In the genomic region with DNA sequence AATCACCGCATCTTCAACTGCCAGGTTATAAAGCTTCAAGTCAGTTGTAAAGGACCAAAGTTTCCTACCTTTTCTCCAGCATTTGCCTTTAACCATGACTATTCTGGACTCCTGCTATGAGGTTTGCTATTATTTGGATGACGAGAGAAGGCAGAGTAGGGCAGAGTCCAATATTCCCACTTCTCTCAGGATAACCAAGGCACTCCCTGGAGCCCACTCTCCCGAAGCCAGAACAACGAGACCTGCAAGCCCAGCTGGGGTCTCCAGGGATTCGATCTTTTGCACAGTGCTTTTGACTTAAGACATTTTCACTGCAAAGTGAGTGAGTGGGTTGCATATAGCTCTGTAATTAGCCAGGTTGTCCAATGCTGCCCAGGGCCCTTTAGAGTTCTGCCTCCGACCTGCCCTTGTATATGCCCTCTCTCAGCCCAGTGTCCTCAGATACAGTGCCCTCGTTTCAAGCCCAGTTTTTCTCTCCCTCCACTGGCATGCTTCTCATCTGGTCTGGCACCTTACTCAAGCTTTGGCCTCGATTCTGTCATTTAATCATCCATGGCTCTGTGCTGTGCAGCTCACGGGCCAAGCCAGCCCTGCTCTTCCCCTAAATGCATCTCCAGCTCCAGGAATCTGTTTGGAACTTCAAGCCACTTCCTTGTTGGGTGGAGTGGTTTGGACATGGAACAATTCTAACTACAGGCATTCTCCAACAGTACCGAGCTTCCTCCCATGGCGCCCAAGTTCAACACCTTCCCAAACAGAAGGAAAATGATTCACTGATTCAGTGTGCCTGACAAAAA, we compare ENCODE assay signal across 17 cellular contexts.
"Had no signal": no experiment of that assay in that cellular context is flagged by ENCODE, and none has a peak within 500 bp of the region (broad histone marks: within the 10 kb centered on the region; RNA-seq: fewer than 3 reads in every experiment).

No MANE protein-coding gene starts in this region.

- H3K27ac ChIP-seq: cardiac muscle cell, lower lobe of right lung, neutrophil, pancreas had no signal

- H3K4me2 ChIP-seq: smooth muscle cell had no signal

- ATAC-seq: activated naive CD4-positive, alpha-beta T cell treated with anti-CD3 and anti-CD28 coated beads, Interleukin-2, amount 50 U/mL, for 72 hours; activated T-cell treated with anti-CD3 and anti-CD28 coated beads, Interleukin-2, amount 50 U/mL, for 72 hours; effector memory CD8-positive, alpha-beta T cell; lower lobe of right lung; natural killer cell; stimulated activated naive CD8-positive, alpha-beta T cell treated with anti-CD3 and anti-CD28 coated beads, Interleukin-15, amount 100 ng/mL, for 72 hours had no signal

- H3K4me3 ChIP-seq: cardiac muscle cell, lower lobe of right lung, pancreas, smooth muscle cell had no signal

- DNase-seq: activated CD4-positive, alpha-beta T cell treated with anti-CD3 and anti-CD28 coated beads, Interleukin-2, amount 50 U/mL, for 4 hours; activated effector memory CD4-positive, alpha-beta T cell treated with anti-CD3 and anti-CD28 coated beads, Interleukin-2, amount 50 U/mL, for 16 hours; activated T-cell treated with anti-CD3 and anti-CD28 coated beads, Interleukin-2, amount 50 U/mL, for 72 hours; amniotic stem cell; effector memory CD8-positive, alpha-beta T cell; foreskin melanocyte; lower lobe of right lung; natural killer cell; pancreas; stimulated activated CD4-positive, alpha-beta T cell treated with anti-CD3 and anti-CD28 coated beads, Interleukin-4, amount 100 ng/mL, for 1 hour; stimulated activated naive CD8-positive, alpha-beta T cell treated with anti-CD3 and anti-CD28 coated beads, Interleukin-15, amount 100 ng/mL, for 72 hours had no signal

- H3K9me3 ChIP-seq: lower lobe of right lung, neutrophil, pancreas had no signal

- H3K36me3 ChIP-seq: cardiac muscle cell, lower lobe of right lung, neutrophil, pancreas had no signal

- H3K4me1 ChIP-seq: lower lobe of right lung, pancreas had no signal

- H3K4me3 Mint-ChIP-seq: activated T-cell treated with anti-CD3 and anti-CD28 coated beads, Interleukin-2, amount 50 U/mL, for 72 hours; effector memory CD8-positive, alpha-beta T cell; natural killer cell; stimulated activated naive CD8-positive, alpha-beta T cell treated with anti-CD3 and anti-CD28 coated beads, Interleukin-15, amount 100 ng/mL, for 72 hours; T-helper 2 cell treated with Interferon-gamma antibody and Interleukin-4, amounts not matched to agents 5 μg/mL and 100 μg/mL, for 36 hours had no signal

- FAIRE-seq: pancreas, TTC549 had no signal

- H3K27ac Mint-ChIP-seq: activated naive CD4-positive, alpha-beta T cell treated with anti-CD3 and anti-CD28 coated beads, Interleukin-2, amount 50 U/mL, for 72 hours; activated T-cell treated with anti-CD3 and anti-CD28 coated beads, Interleukin-2, amount 50 U/mL, for 72 hours; effector memory CD8-positive, alpha-beta T cell; natural killer cell; stimulated activated naive CD8-positive, alpha-beta T cell treated with anti-CD3 and anti-CD28 coated beads, Interleukin-15, amount 100 ng/mL, for 72 hours; T-helper 2 cell treated with Interferon-gamma antibody and Interleukin-4, amounts not matched to agents 5 μg/mL and 100 μg/mL, for 36 hours had no signal

- H3K27me3 ChIP-seq: cardiac muscle cell, neutrophil, pancreas had no signal

- H3K36me3 Mint-ChIP-seq: natural killer cell had no signal

- H3K9me3 Mint-ChIP-seq: activated naive CD4-positive, alpha-beta T cell treated with anti-CD3 and anti-CD28 coated beads, Interleukin-2, amount 50 U/mL, for 72 hours; activated T-cell treated with anti-CD3 and anti-CD28 coated beads, Interleukin-2, amount 50 U/mL, for 72 hours; effector memory CD8-positive, alpha-beta T cell; natural killer cell; stimulated activated naive CD8-positive, alpha-beta T cell treated with anti-CD3 and anti-CD28 coated beads, Interleukin-15, amount 100 ng/mL, for 72 hours had no signal
